In genomic region chr1:207751790-207752455, GRCh38 we compare ENCODE assay signal across 1 cellular context.
TF ChIP-seq lines count a peak whose summit lies in the region.

CD46 (plus strand) TSS chr1:207752054; CDS start chr1:207752213, 159 bp downstream.

TF ChIP-seq in K562, 482 proteins besides CTCF, POLR2A, EP300 and RAD21 (continued from another document and continues in another):
- TF ChIP-seq CHD1 (IDR thresholded peaks at IDR 0.05; ENCODE audit: low read length) (no peak), HOMEZ (CRISPR knock-in tag; IDR thresholded peaks at IDR 0.05) (no peak), ZSCAN29 (IDR thresholded peaks at IDR 0.05) (peak; percentile 30; the same call in 1 of the 2 replicates), ILF3 (IDR thresholded peaks at IDR 0.05; ENCODE audit: borderline replicate concordance) (no peak), HNRNPH1 (optimal IDR thresholded peaks at IDR 0.05; ENCODE audit: low read depth, low read length) (no peak), JUND (IDR thresholded peaks at IDR 0.05; ENCODE audit: borderline replicate concordance, low read depth, low read length) (peak; percentile 52; the same call in 1 of the 2 replicates), JUND (tag; IDR thresholded peaks at IDR 0.05; ENCODE audit: borderline replicate concordance, low read depth, low read length) (no peak; the same call in 2 of the 3 replicates), CBFA2T2 (conservative IDR thresholded peaks at IDR 0.05) (peak; percentile 43), MCM7 (IDR thresholded peaks at IDR 0.05) (no peak), HDAC3 (IDR thresholded peaks at IDR 0.05; ENCODE audit: borderline replicate concordance, partially characterized antibody) (no peak), LCOR (CRISPR knock-in tag; IDR thresholded peaks at IDR 0.05) (peak; percentile 95), STAT5B (CRISPR knock-in tag; IDR thresholded peaks at IDR 0.05) (no peak), CBFB (CRISPR knock-in tag; IDR thresholded peaks at IDR 0.05) (no peak), POLR3G (IDR thresholded peaks at IDR 0.05; ENCODE audit: extremely low read depth, insufficient read length, insufficient replicate concordance) (no peak), TAL1 (IDR thresholded peaks at IDR 0.05) (no peak), ZNF280B (CRISPR knock-in tag; IDR thresholded peaks at IDR 0.05) (no peak), PHF8 (IDR thresholded peaks at IDR 0.05; ENCODE audit: borderline replicate concordance, low read length) (peak; percentile 88), TCF15 (CRISPR knock-in tag; IDR thresholded peaks at IDR 0.05) (no peak), SMARCB1 (IDR thresholded peaks at IDR 0.05; ENCODE audit: insufficient read length, low read depth) (no peak), ZNF740 (CRISPR knock-in tag; IDR thresholded peaks at IDR 0.05) (no peak), ZNF740 (tag; IDR thresholded peaks at IDR 0.05) (no peak), KAT7 (CRISPR knock-in tag; IDR thresholded peaks at IDR 0.05; ENCODE audit: borderline replicate concordance) (peak; percentile 99), KLF6 (CRISPR knock-in tag; IDR thresholded peaks at IDR 0.05; ENCODE audit: borderline replicate concordance) (no peak), CXXC5 (CRISPR knock-in tag; IDR thresholded peaks at IDR 0.05) (peak; percentile 90), DNMT1 (IDR thresholded peaks at IDR 0.05) (no peak), ZNF699 (CRISPR knock-in tag; IDR thresholded peaks at IDR 0.05; ENCODE audit: insufficient replicate concordance) (no peak), ESRRB (CRISPR knock-in tag; IDR thresholded peaks at IDR 0.05; ENCODE audit: borderline replicate concordance) (no peak), RBM14 (IDR thresholded peaks at IDR 0.05; ENCODE audit: borderline replicate concordance, insufficient read depth, low read depth, low read length) (no peak), HDAC2 (IDR thresholded peaks at IDR 0.05) (no peak), CREB1 (IDR thresholded peaks at IDR 0.05) (peak; percentile 46; the same call in 1 of the 2 replicates), CREB1 (CRISPR knock-in tag; IDR thresholded peaks at IDR 0.05) (peak; percentile 78; the same call in 1 of the 2 replicates), FOXM1 (IDR thresholded peaks at IDR 0.05; ENCODE audit: low read depth) (no peak), FOXM1 (CRISPR knock-in tag; IDR thresholded peaks at IDR 0.05; ENCODE audit: low read depth) (no peak), PURB (CRISPR knock-in tag; IDR thresholded peaks at IDR 0.05; ENCODE audit: low read depth) (no peak), ZBTB1 (CRISPR knock-in tag; IDR thresholded peaks at IDR 0.05; ENCODE audit: borderline replicate concordance, low read depth) (no peak), MITF (IDR thresholded peaks at IDR 0.05) (no peak), TRIM24 (IDR thresholded peaks at IDR 0.05) (no peak), MAFG (tag; conservative IDR thresholded peaks at IDR 0.05) (no peak)
- TF ChIP-seq, protein P1, sequence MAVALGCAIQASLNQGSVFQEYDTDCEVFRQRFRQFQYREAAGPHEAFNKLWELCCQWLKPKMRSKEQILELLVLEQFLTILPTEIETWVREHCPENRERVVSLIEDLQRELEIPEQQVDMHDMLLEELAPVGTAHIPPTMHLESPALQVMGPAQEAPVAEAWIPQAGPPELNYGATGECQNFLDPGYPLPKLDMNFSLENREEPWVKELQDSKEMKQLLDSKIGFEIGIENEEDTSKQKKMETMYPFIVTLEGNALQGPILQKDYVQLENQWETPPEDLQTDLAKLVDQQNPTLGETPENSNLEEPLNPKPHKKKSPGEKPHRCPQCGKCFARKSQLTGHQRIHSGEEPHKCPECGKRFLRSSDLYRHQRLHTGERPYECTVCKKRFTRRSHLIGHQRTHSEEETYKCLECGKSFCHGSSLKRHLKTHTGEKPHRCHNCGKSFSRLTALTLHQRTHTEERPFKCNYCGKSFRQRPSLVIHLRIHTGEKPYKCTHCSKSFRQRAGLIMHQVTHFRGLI (CRISPR knock-in tag; IDR thresholded peaks at IDR 0.05), result no peak
- TF ChIP-seq, protein P2, sequence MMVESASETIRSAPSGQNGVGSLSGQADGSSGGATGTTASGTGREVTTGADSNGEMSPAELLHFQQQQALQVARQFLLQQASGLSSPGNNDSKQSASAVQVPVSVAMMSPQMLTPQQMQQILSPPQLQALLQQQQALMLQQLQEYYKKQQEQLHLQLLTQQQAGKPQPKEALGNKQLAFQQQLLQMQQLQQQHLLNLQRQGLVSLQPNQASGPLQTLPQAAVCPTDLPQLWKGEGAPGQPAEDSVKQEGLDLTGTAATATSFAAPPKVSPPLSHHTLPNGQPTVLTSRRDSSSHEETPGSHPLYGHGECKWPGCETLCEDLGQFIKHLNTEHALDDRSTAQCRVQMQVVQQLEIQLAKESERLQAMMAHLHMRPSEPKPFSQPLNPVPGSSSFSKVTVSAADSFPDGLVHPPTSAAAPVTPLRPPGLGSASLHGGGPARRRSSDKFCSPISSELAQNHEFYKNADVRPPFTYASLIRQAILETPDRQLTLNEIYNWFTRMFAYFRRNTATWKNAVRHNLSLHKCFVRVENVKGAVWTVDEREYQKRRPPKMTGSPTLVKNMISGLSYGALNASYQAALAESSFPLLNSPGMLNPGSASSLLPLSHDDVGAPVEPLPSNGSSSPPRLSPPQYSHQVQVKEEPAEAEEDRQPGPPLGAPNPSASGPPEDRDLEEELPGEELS (CRISPR knock-in tag; IDR thresholded peaks at IDR 0.05; ENCODE audit: borderline replicate concordance), result no peak
- TF ChIP-seq, protein P3, sequence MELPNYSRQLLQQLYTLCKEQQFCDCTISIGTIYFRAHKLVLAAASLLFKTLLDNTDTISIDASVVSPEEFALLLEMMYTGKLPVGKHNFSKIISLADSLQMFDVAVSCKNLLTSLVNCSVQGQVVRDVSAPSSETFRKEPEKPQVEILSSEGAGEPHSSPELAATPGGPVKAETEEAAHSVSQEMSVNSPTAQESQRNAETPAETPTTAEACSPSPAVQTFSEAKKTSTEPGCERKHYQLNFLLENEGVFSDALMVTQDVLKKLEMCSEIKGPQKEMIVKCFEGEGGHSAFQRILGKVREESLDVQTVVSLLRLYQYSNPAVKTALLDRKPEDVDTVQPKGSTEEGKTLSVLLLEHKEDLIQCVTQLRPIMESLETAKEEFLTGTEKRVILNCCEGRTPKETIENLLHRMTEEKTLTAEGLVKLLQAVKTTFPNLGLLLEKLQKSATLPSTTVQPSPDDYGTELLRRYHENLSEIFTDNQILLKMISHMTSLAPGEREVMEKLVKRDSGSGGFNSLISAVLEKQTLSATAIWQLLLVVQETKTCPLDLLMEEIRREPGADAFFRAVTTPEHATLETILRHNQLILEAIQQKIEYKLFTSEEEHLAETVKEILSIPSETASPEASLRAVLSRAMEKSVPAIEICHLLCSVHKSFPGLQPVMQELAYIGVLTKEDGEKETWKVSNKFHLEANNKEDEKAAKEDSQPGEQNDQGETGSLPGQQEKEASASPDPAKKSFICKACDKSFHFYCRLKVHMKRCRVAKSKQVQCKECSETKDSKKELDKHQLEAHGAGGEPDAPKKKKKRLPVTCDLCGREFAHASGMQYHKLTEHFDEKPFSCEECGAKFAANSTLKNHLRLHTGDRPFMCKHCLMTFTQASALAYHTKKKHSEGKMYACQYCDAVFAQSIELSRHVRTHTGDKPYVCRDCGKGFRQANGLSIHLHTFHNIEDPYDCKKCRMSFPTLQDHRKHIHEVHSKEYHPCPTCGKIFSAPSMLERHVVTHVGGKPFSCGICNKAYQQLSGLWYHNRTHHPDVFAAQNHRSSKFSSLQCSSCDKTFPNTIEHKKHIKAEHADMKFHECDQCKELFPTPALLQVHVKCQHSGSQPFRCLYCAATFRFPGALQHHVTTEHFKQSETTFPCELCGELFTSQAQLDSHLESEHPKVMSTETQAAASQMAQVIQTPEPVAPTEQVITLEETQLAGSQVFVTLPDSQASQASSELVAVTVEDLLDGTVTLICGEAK (IDR thresholded peaks at IDR 0.05), result peak; percentile 84
- TF ChIP-seq, protein P3 (CRISPR knock-in tag; IDR thresholded peaks at IDR 0.05), result no peak
- TF ChIP-seq, protein P4, sequence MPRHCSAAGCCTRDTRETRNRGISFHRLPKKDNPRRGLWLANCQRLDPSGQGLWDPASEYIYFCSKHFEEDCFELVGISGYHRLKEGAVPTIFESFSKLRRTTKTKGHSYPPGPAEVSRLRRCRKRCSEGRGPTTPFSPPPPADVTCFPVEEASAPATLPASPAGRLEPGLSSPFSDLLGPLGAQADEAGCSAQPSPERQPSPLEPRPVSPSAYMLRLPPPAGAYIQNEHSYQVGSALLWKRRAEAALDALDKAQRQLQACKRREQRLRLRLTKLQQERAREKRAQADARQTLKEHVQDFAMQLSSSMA (CRISPR knock-in tag; IDR thresholded peaks at IDR 0.05), result no peak
- TF ChIP-seq, protein P5, sequence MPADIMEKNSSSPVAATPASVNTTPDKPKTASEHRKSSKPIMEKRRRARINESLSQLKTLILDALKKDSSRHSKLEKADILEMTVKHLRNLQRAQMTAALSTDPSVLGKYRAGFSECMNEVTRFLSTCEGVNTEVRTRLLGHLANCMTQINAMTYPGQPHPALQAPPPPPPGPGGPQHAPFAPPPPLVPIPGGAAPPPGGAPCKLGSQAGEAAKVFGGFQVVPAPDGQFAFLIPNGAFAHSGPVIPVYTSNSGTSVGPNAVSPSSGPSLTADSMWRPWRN (IDR thresholded peaks at IDR 0.05; ENCODE audit: low read depth), result no peak
